15 cellular contexts compared by ENCODE assay signal in genomic region chr6:154989457-154989856, GRCh38. TPM values are rescaled to one million over a fixed set of nuclear protein-coding genes. Genes with fewer than 3 reads are reported as not detected.
DNase-seq lines count a peak whose midpoint lies in the region; ATAC-seq and TF ChIP-seq lines count a peak whose summit lies in the region.
"Had no signal": no experiment of that assay in that cellular context is flagged by ENCODE, and none has a peak within 500 bp of the region (broad histone marks: within the 10 kb centered on the region; RNA-seq: fewer than 3 reads in every experiment).

No MANE protein-coding gene starts in this region.

- WGBS in upper lobe of left lung, 2 donors, result 66% methylated on average over 5 to 7 of the region's 7 CpGs

- H3K9me3 Mint-ChIP-seq in WTC11 (no peaks in the 10 kb centered on the region), neural progenitor cell (peaks cover 5% of the 10 kb centered on the region), T-cell (peaks cover 0 to 5% (median 0%) of the 10 kb centered on the region in 3 donors)
- H3K9me3 Mint-ChIP-seq: CD4-positive, alpha-beta T cell had no signal

- H3K27ac ChIP-seq in neural progenitor cell (no peak overlapping the region), upper lobe of left lung (no peak overlapping the region)

- H3K4me3 Mint-ChIP-seq in WTC11 (no peak overlapping the region), neural progenitor cell (no peak overlapping the region), T-cell (no peak overlapping the region)
- H3K4me3 Mint-ChIP-seq: B cell; CD4-positive, alpha-beta T cell; IgD-negative memory B cell had no signal

- no peak overlapping the region for H3K9ac ChIP-seq in neural progenitor cell

- H3K4me2 ChIP-seq in neural progenitor cell, result no peak overlapping the region

- no peaks in the 10 kb centered on the region for H4K20me1 ChIP-seq in neural progenitor cell (ENCODE audit: low read depth)

- no peak for TF ChIP-seq POLR2A in upper lobe of left lung (IDR thresholded peaks at IDR 0.05)

- CTCF ChIA-PET in WTC11 (lab: Charles Lee), result interaction anchor here (0.8 kb wide), 1 partner anchor 163 kb away, joined by 3 read pairs; no protein-coding TSS in a partner anchor
- CTCF ChIA-PET in T-cell (lab: Charles Lee), result no interaction called here

- H3K4me3 ChIP-seq in neural progenitor cell (no peak overlapping the region), upper lobe of left lung (no peak overlapping the region)
- H3K4me3 ChIP-seq: GM12878 had no signal

- ATAC-seq in WTC11, result peak; percentile 82
- no peak for ATAC-seq in GM21825 (IDR thresholded peaks at IDR 0.05; ENCODE audit: unreplicated experiment)
- no peak for ATAC-seq in upper lobe of left lung (ENCODE audit: low FRiP score in 2 of 2)
- no peak for ATAC-seq in T-cell (replicated peaks in 1 of 4)
- ATAC-seq: GM12878 had no signal

- H3K27ac Mint-ChIP-seq in WTC11, result no peak overlapping the region; the same call in 1 of the 2 replicates
- H3K27ac Mint-ChIP-seq in neural progenitor cell, result no peak overlapping the region
- H3K27ac Mint-ChIP-seq in T-cell, result no peak overlapping the region
- H3K27ac Mint-ChIP-seq: B cell; CD4-positive, alpha-beta T cell had no signal

- H3K36me3 Mint-ChIP-seq in WTC11 (no peaks in the 10 kb centered on the region), neural progenitor cell (peaks cover 9% of the 10 kb centered on the region), T-cell (no peaks in the 10 kb centered on the region)

- H2AFZ ChIP-seq in neural progenitor cell (replicated peaks), result no peak overlapping the region

- peaks cover 18% of the 10 kb centered on the region for H3K4me1 Mint-ChIP-seq in WTC11
- no peaks in the 10 kb centered on the region for H3K4me1 Mint-ChIP-seq in neural progenitor cell
- H3K4me1 Mint-ChIP-seq in T-cell, result peaks cover 0 to 3% (median 0%) of the 10 kb centered on the region in 3 donors
- H3K4me1 Mint-ChIP-seq: B cell, IgD-negative memory B cell had no signal

- no peaks in the 10 kb centered on the region for H3K79me2 ChIP-seq in neural progenitor cell (ENCODE audit: low read depth)

- no peak for TF ChIP-seq EP300 in upper lobe of left lung (IDR thresholded peaks at IDR 0.05)

- no peaks in the 10 kb centered on the region for H3K9me3 ChIP-seq in neural progenitor cell (ENCODE audit: low read depth)
- H3K9me3 ChIP-seq in upper lobe of left lung, result no peaks in the 10 kb centered on the region

- no peak for TF ChIP-seq CTCF in WTC11 (IDR thresholded peaks at IDR 0.05)
- TF ChIP-seq CTCF in neural progenitor cell (IDR thresholded peaks at IDR 0.05), result no peak
- no peak for TF ChIP-seq CTCF in upper lobe of left lung (IDR thresholded peaks at IDR 0.05)

- peaks cover 7% of the 10 kb centered on the region for H3K4me1 ChIP-seq in neural progenitor cell
- no peaks in the 10 kb centered on the region for H3K4me1 ChIP-seq in upper lobe of left lung

- H3K27me3 Mint-ChIP-seq in WTC11 (ENCODE audit: low read depth) (peaks cover 7% of the 10 kb centered on the region), neural progenitor cell (ENCODE audit: insufficient read depth, low read depth) (peaks cover 5% of the 10 kb centered on the region), T-cell (peaks cover 0 to 2% of the 10 kb centered on the region in 2 donors)
- H3K27me3 Mint-ChIP-seq: B cell, IgD-negative memory B cell had no signal

- H3F3A ChIP-seq in neural progenitor cell (ENCODE audit: low read depth), result peaks cover 13% of the 10 kb centered on the region

- H3K36me3 ChIP-seq in neural progenitor cell (no peaks in the 10 kb centered on the region), upper lobe of left lung (no peaks in the 10 kb centered on the region)

- POLR2A ChIA-PET in WTC11 (lab: Charles Lee) (no interaction called here), T-cell (lab: Charles Lee) (no interaction called here)

- DNase-seq in ELF-1 (ENCODE audit: low read depth, low spot score) (peak; percentile 37), WTC11 (ENCODE audit: low spot score) (no peak), iPS-NIHi7 (ENCODE audit: extremely low spot score) (peak; percentile 23), neural progenitor cell (ENCODE audit: low spot score) (peak; percentile 29), upper lobe of left lung (no peak), T-cell (no peak)
- no peak for DNase-seq in activated effector memory CD4-positive, alpha-beta T cell treated with Interleukin-2 at 50 U/mL for 16 hours
- DNase-seq: ACHN; Calu3; CD4-positive, alpha-beta T cell; DMS 273 treated with DMSO at 0.1 percent for 48 hours had no signal

- H3K27me3 ChIP-seq in neural progenitor cell (peaks cover 7% of the 10 kb centered on the region), upper lobe of left lung (no peaks in the 10 kb centered on the region)

TF ChIP-seq in WTC11, 78 proteins besides CTCF, POLR2A, EP300 and RAD21 (continues in another document):
- no peak for TF ChIP-seq ZNF671 (CRISPR knock-in tag; IDR thresholded peaks at IDR 0.05)
- no peak for TF ChIP-seq ETV6 (CRISPR knock-in tag; IDR thresholded peaks at IDR 0.05)
- TF ChIP-seq OVOL2 (CRISPR knock-in tag; IDR thresholded peaks at IDR 0.05; ENCODE audit: borderline replicate concordance), result no peak
- TF ChIP-seq PRDM15 (CRISPR knock-in tag; IDR thresholded peaks at IDR 0.05), result no peak
- no peak for TF ChIP-seq GABPB1 (CRISPR knock-in tag; IDR thresholded peaks at IDR 0.05)
- no peak for TF ChIP-seq ZNF532 (CRISPR knock-in tag; IDR thresholded peaks at IDR 0.05; ENCODE audit: borderline replicate concordance)

RNA-seq across cellular contexts. Expression of gene TIAM2, which starts 5.7 kb away (rescaled TPM):
- total RNA-seq in WTC11 (2021), result 15.1 to 19.2 TPM (median 16.9 TPM) in 3 replicates
- total RNA-seq in neural progenitor cell (ENCODE audit: low replicate concordance), result 12.7 and 22.8 TPM in 2 replicates
- 10 to 100 TPM in 2 of 6 donors, 1 to 10 TPM in 4; 5.6 to 25.1 (median 7.7) TPM for total RNA-seq in upper lobe of left lung
- 1 to 10 TPM; 4.6 to 7.1 (median 6.8) TPM for total RNA-seq in T-cell

Comparison
In these comparisons a context has a peak if more than half of its experiments do, and no peak if none do; other contexts are left out.
1. DNase-seq: peak in ELF-1 (single experiment), iPS-NIHi7 (single experiment) and neural progenitor cell (single experiment); none in WTC11 (single experiment), upper lobe of left lung (0 of 2), activated effector memory CD4-positive, alpha-beta T cell treated with Interleukin-2 at 50 U/mL for 16 hours (single experiment) and T-cell (0 of 34).